In the genomic region with DNA sequence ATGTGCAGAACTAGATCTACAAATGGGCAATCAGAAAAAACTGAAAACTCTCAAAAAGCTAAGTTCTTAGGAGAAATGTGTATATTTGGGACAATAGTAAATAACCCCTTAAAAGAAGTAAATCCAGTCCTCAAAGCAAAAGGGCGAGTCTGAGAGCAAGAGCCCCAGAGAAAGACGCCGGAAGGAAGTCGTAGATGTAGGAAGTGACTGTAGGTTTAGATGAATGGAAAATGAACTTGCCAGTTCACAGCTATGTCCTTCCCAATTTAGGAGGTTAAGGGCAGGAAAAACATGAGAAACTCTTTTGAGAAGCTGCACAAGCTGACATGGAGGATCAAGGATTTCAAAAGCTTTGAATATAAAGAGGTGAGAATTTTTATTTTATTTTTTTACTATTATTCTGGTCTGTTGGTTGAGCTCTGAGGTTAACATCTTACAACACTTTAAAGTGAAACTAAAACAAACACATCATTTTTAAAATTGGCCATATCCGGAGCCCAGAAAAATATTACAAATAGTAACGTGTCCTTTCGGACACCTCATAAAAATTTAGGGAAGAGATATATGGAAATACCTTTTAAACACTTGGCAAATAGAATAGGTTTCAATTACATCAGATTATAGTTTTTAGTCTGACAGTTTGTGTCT, we compare ENCODE assay signal across 8 cellular contexts.
A peak's percentile ranks its signal among the peaks of the same experiment; 100 is the strongest.
DNase-seq lines count a peak whose midpoint lies in the region; ATAC-seq and TF ChIP-seq lines count a peak whose summit lies in the region.

No MANE protein-coding gene starts in this region.

- CTCF ChIA-PET in AG04450 (lab: Charles Lee): no interaction called here
- CTCF ChIA-PET in activated CD4-positive, alpha-beta memory T cell treated with anti-CD3 and anti-CD28 coated beads, Interleukin-2, amount 10 ng/mL, durations not matched to agents 7 days and 5 days (lab: Charles Lee): no interaction called here

- TF ChIP-seq CTCF in AG04450 (IDR thresholded peaks at IDR 0.05; ENCODE audit: low read depth, low read length) (no peak), BE2C (IDR thresholded peaks at IDR 0.05; ENCODE audit: low read depth, low read length) (no peak)

- no peaks in the 10 kb centered on the region for H3K27me3 Mint-ChIP-seq in activated CD4-positive, alpha-beta memory T cell treated with anti-CD3 and anti-CD28 coated beads, Interleukin-2, amount 10 ng/mL, durations not matched to agents 7 days and 5 days

- H3K4me1 ChIP-seq in BE2C: no peaks in the 10 kb centered on the region
- peaks cover 5% of the 10 kb centered on the region for H3K4me1 ChIP-seq in HAP-1

- H3K27ac ChIP-seq in AG04450 (ENCODE audit: low read depth, low read length): no peak overlapping the region

- H3K4me3 ChIP-seq in AG04450 (ENCODE audit: low read depth, low read length) (0 out of 2 replicates have a peak overlapping the region, but pooled peaks have one; percentile 5), BE2C (ENCODE audit: low read depth, low read length) (no peak overlapping the region), HAP-1 (no peak overlapping the region)

- no peaks in the 10 kb centered on the region for H3K36me3 Mint-ChIP-seq in activated CD4-positive, alpha-beta memory T cell treated with anti-CD3 and anti-CD28 coated beads, Interleukin-2, amount 10 ng/mL, durations not matched to agents 7 days and 5 days (ENCODE audit: low read depth)

- peak overlapping the region; percentile 65 for H3K4me3 Mint-ChIP-seq in activated CD4-positive, alpha-beta memory T cell treated with anti-CD3 and anti-CD28 coated beads, Interleukin-2, amount 10 ng/mL, durations not matched to agents 7 days and 5 days

- in situ Hi-C loops in HAP-1 (cut with MboI; ENCODE audit: low sequenced_read_pairs): no loop called here

- H3K27ac Mint-ChIP-seq in activated CD4-positive, alpha-beta memory T cell treated with anti-CD3 and anti-CD28 coated beads, Interleukin-2, amount 10 ng/mL, durations not matched to agents 7 days and 5 days: peak overlapping the region; percentile 67

- peaks cover 8% of the 10 kb centered on the region for H3K9me3 Mint-ChIP-seq in activated CD4-positive, alpha-beta memory T cell treated with anti-CD3 and anti-CD28 coated beads, Interleukin-2, amount 10 ng/mL, durations not matched to agents 7 days and 5 days

- H3K36me3 ChIP-seq in BE2C: no peaks in the 10 kb centered on the region
- no peaks in the 10 kb centered on the region for H3K36me3 ChIP-seq in HAP-1 (replicated peaks)

- H3K9me3 ChIP-seq in AG04450 (ENCODE audit: control insufficient read depth, insufficient read depth, low read length) (no peaks in the 10 kb centered on the region), BE2C (no peaks in the 10 kb centered on the region), HAP-1 (no peaks in the 10 kb centered on the region)

- POLR2A ChIA-PET in AG04450 (lab: Yijun Ruan, JAX): no interaction called here
- POLR2A ChIA-PET in activated CD4-positive, alpha-beta memory T cell treated with anti-CD3 and anti-CD28 coated beads, Interleukin-2, amount 10 ng/mL, durations not matched to agents 7 days and 5 days (lab: Charles Lee): no interaction called here

- peaks cover 4% of the 10 kb centered on the region for H3K4me1 Mint-ChIP-seq in activated CD4-positive, alpha-beta memory T cell treated with anti-CD3 and anti-CD28 coated beads, Interleukin-2, amount 10 ng/mL, durations not matched to agents 7 days and 5 days

- DNase-seq in AG04450 (ENCODE audit: low read depth, low spot score) (no peak), BE2C (no peak), RKO (ENCODE audit: low spot score) (no peak), NCI-H82 (lab: John Stamatoyannopoulos, UW) (no peak), HAP-1 (ENCODE audit: low spot score in 2 of 2) (no peak)
- DNase-seq in activated CD4-positive, alpha-beta memory T cell treated with anti-CD3 and anti-CD28 coated beads, Interleukin-2, amount 10 ng/mL, durations not matched to agents 7 days and 5 days: peak; percentile 17

- ATAC-seq in GM19023 (IDR thresholded peaks at IDR 0.05; ENCODE audit: unreplicated experiment) (peak; percentile 86), HG03108 (IDR thresholded peaks at IDR 0.05; ENCODE audit: unreplicated experiment) (peak; percentile 72)

- H3K27me3 ChIP-seq in AG04450 (ENCODE audit: control insufficient read depth, insufficient read depth, low read length) (no peaks in the 10 kb centered on the region), BE2C (no peaks in the 10 kb centered on the region), HAP-1 (ENCODE audit: low read depth) (no peaks in the 10 kb centered on the region)
